ENCODE assay signal across 20 cellular contexts in genomic region chr13:46620029-46620428, GRCh38.
"Had no signal": no experiment of that assay in that cellular context is flagged by ENCODE, and none has a peak within 500 bp of the region (broad histone marks: within the 10 kb centered on the region; RNA-seq: fewer than 3 reads in every experiment).

No MANE protein-coding gene starts in this region.

- H3K27ac ChIP-seq: brain microvascular endothelial cell, foreskin keratinocyte, neutrophil, parathyroid adenoma had no signal

- DNase-seq: activated CD4-positive, alpha-beta T cell treated with anti-CD3 and anti-CD28 coated beads, Interleukin-2, amount 50 U/mL, for 1 hour; activated CD8-positive, alpha-beta memory T cell treated with anti-CD3 and anti-CD28 coated beads for 24 hours; activated naive CD4-positive, alpha-beta T cell; anterior cingulate cortex; brain microvascular endothelial cell; cortex of kidney; effector CD4-positive, alpha-beta T cell; foreskin keratinocyte; head of caudate nucleus; left colon; naive thymus-derived CD4-positive, alpha-beta T cell; retina; stimulated activated CD4-positive, alpha-beta T cell treated with anti-CD3 and anti-CD28 coated beads, Interleukin-12 subunit alpha, Interleukin-12 subunit beta, amount 100 ng/mL, for 4 hours had no signal

- H3K27me3 Mint-ChIP-seq: central memory CD8-positive, alpha-beta T cell; naive thymus-derived CD4-positive, alpha-beta T cell; type B pancreatic cell had no signal

- H3K4me3 ChIP-seq: lung had no signal

- H3K36me3 ChIP-seq: brain microvascular endothelial cell, neutrophil had no signal

- H3K27me3 ChIP-seq: brain microvascular endothelial cell, foreskin keratinocyte, neutrophil had no signal

- H3K4me3 Mint-ChIP-seq: central memory CD8-positive, alpha-beta T cell; naive thymus-derived CD4-positive, alpha-beta T cell; stimulated activated effector memory CD8-positive, alpha-beta T cell treated with anti-CD3 and anti-CD28 coated beads, Interleukin-12 subunit alpha, Interleukin-12 subunit beta, amount 100 ng/mL, for 72 hours; T-helper 2 cell treated with Interferon-gamma antibody and Interleukin-4, amounts not matched to agents 5 μg/mL and 100 μg/mL, for 36 hours; type B pancreatic cell had no signal

- H3K36me3 Mint-ChIP-seq: naive thymus-derived CD4-positive, alpha-beta T cell; stimulated activated effector memory CD8-positive, alpha-beta T cell treated with anti-CD3 and anti-CD28 coated beads, Interleukin-12 subunit alpha, Interleukin-12 subunit beta, amount 100 ng/mL, for 72 hours; type B pancreatic cell had no signal

- H3K9me3 Mint-ChIP-seq: central memory CD8-positive, alpha-beta T cell; stimulated activated effector memory CD8-positive, alpha-beta T cell treated with anti-CD3 and anti-CD28 coated beads, Interleukin-12 subunit alpha, Interleukin-12 subunit beta, amount 100 ng/mL, for 72 hours; T-helper 2 cell treated with Interferon-gamma antibody and Interleukin-4, amounts not matched to agents 5 μg/mL and 100 μg/mL, for 36 hours; type B pancreatic cell had no signal

- H3K9ac ChIP-seq: parathyroid adenoma had no signal

- H2AFZ ChIP-seq: parathyroid adenoma had no signal

- H3K9me3 ChIP-seq: neutrophil had no signal

- H3K27ac Mint-ChIP-seq: stimulated activated effector memory CD8-positive, alpha-beta T cell treated with anti-CD3 and anti-CD28 coated beads, Interleukin-12 subunit alpha, Interleukin-12 subunit beta, amount 100 ng/mL, for 72 hours; T-helper 2 cell treated with Interferon-gamma antibody and Interleukin-4, amounts not matched to agents 5 μg/mL and 100 μg/mL, for 36 hours; type B pancreatic cell had no signal

- ATAC-seq: foreskin keratinocyte; left colon; naive thymus-derived CD4-positive, alpha-beta T cell; stimulated activated effector memory CD8-positive, alpha-beta T cell treated with anti-CD3 and anti-CD28 coated beads, Interleukin-12 subunit alpha, Interleukin-12 subunit beta, amount 100 ng/mL, for 72 hours had no signal
